9 cellular contexts compared by ENCODE assay signal in genomic region chr2:112811841-112812306, GRCh38. TPM values are rescaled to one million over a fixed set of nuclear protein-coding genes. Genes with fewer than 3 reads are reported as not detected.
DNase-seq lines count a peak whose midpoint lies in the region; FAIRE-seq and TF ChIP-seq lines count a peak whose summit lies in the region.
"Had no signal": no experiment of that assay in that cellular context is flagged by ENCODE, and none has a peak within 500 bp of the region (broad histone marks: within the 10 kb centered on the region; RNA-seq: fewer than 3 reads in every experiment).

No MANE protein-coding gene starts in this region.

- DNase-seq in A673 (ENCODE audit: low spot score), result peak; percentile 91
- DNase-seq in H54 (ENCODE audit: insufficient read length, low spot score), result peak; percentile 55
- peak; percentile 8 for DNase-seq in activated T-helper 9 cell treated with anti-CD3 and anti-CD28 coated beads, Interleukin-2, amount 50 U/mL, for 16 hours (ENCODE audit: low read depth)
- DNase-seq in kidney tubule cell (ENCODE audit: low spot score), result peak; percentile 98
- no peak for DNase-seq in GM19240 (ENCODE audit: insufficient read length, low spot score)
- DNase-seq in T1000 (lab: John Stamatoyannopoulos, UW), result no peak
- DNase-seq in HUDEP-2 (lab: John Stamatoyannopoulos, UW; ENCODE audit: unreplicated experiment in 76 of 76), result no peak
- DNase-seq in NCI-H146 (lab: John Stamatoyannopoulos, UW), result no peak

- no peak for TF ChIP-seq CTCF in A673 (conservative IDR thresholded peaks at IDR 0.05; ENCODE audit: low read depth, low read length)

- no peak for TF ChIP-seq POLR2A in H54 (IDR thresholded peaks at IDR 0.05; ENCODE audit: low read depth, low read length)

- FAIRE-seq in H54 (lab: Jason Lieb, UNC), result peak; percentile 77

- H3K36me3 ChIP-seq in A673 (ENCODE audit: insufficient read depth, low read length, poor library complexity, severe bottlenecking), result no peaks in the 10 kb centered on the region

- peaks cover 8% of the 10 kb centered on the region for H3K9me3 ChIP-seq in A673 (ENCODE audit: low read depth, low read length, poor library complexity, severe bottlenecking)

- POLR2A ChIA-PET in A673 (lab: Charles Lee; ENCODE audit: low non-redundant PET), result interaction anchor here (0.6 kb wide), 1 partner anchor 150 kb away, joined by 3 read pairs; no protein-coding TSS in a partner anchor

- peaks cover 30% of the 10 kb centered on the region for H3K4me1 ChIP-seq in A673 (ENCODE audit: insufficient read depth, low read length, poor library complexity, severe bottlenecking)

- peak overlapping the region; percentile 62 for H3K27ac ChIP-seq in A673 (ENCODE audit: low read depth, low read length, poor library complexity, severe bottlenecking)

- intact Hi-C loops in A673 (cut with micrococcal nuclease; ENCODE audit: unreplicated experiment), result no loop called here

- no TSS peak for BruUV-seq in A673 (replicated peaks; lab: Mats Ljungman, UMichigan)

- no peak overlapping the region for H3K4me3 ChIP-seq in A673 (ENCODE audit: low read depth, low read length, poor library complexity, severe bottlenecking)

- no peaks in the 10 kb centered on the region for H3K27me3 ChIP-seq in A673 (replicated peaks; ENCODE audit: insufficient read depth, low read depth, low read length, poor library complexity)

- CTCF ChIA-PET in A673 (lab: Charles Lee), result no interaction called here

RNA-seq across cellular contexts. Expression of gene IL1B, which starts 24.7 kb away (rescaled TPM):
- total RNA-seq in A673 (2021), result 1.3 and 2.1 TPM in 2 replicates
- total RNA-seq: T-helper 2 cell treated with Interferon-gamma antibody and Interleukin-4, amounts not matched to agents 100 ng/mL and 5 ng/mL, for 36 hours had no signal

RNA-seq across cellular contexts. Expression of gene IL1A, which starts 27.6 kb away (rescaled TPM):
- 5.4 and 6.3 TPM in 2 replicates for total RNA-seq in A673 (2021)

RNA-seq across cellular contexts. Expression of gene CKAP2L, which starts 47.5 kb away (rescaled TPM):
- total RNA-seq in A673 (2021), result 48.1 and 49.6 TPM in 2 replicates

Comparison
In these comparisons a context has a peak if more than half of its experiments do, and no peak if none do; other contexts are left out.
1. DNase-seq: peak in A673 (single experiment), H54 (single experiment), activated T-helper 9 cell treated with anti-CD3 and anti-CD28 coated beads, Interleukin-2, amount 50 U/mL, for 16 hours (single experiment) and kidney tubule cell (single experiment); none in GM19240 (single experiment), T1000 (single experiment), HUDEP-2 (0 of 76) and NCI-H146 (single experiment).